In genomic region chr18:54774971-54775665, GRCh38 we compare ENCODE assay signal across 1 cellular context.
TF ChIP-seq lines count a peak whose summit lies in the region.

No MANE protein-coding gene starts in this region.

TF ChIP-seq in H1, 55 proteins besides CTCF, POLR2A, EP300 and RAD21 (continued from another document):
- no peak for TF ChIP-seq ATF2 (IDR thresholded peaks at IDR 0.05; ENCODE audit: low read length)
- TF ChIP-seq E2F6 (IDR thresholded peaks at IDR 0.05) = no peak
- no peak for TF ChIP-seq FOSL1 (IDR thresholded peaks at IDR 0.05; ENCODE audit: insufficient read depth, low read depth, low read length)
TF ChIP-seq in H1: peak in this region for 0.
